Comparison of ENCODE assay signal across 16 cellular contexts in genomic region chr4:68267433-68267944, GRCh38. TPM values are rescaled to one million over a fixed set of nuclear protein-coding genes. Genes with fewer than 3 reads are reported as not detected.
A peak's percentile ranks its signal among the peaks of the same experiment; 100 is the strongest.
DNase-seq lines count a peak whose midpoint lies in the region; ATAC-seq, FAIRE-seq and TF ChIP-seq lines count a peak whose summit lies in the region.
"Had no signal": no experiment of that assay in that cellular context is flagged by ENCODE, and none has a peak within 500 bp of the region (broad histone marks: within the 10 kb centered on the region; RNA-seq: fewer than 3 reads in every experiment).

No MANE protein-coding gene starts in this region.

- H3K9ac ChIP-seq in HepG2 (ENCODE audit: insufficient read depth, low read depth, low read length) (no peak overlapping the region), K562 (ENCODE audit: insufficient read depth in 1 of 2, low read depth in 2 of 2, low read length in 2 of 2) (no peak overlapping the region)

- TF ChIP-seq RAD21 in HepG2 (CRISPR knock-in tag; IDR thresholded peaks at IDR 0.05) (no peak), K562 (CRISPR knock-in tag; conservative IDR thresholded peaks at IDR 0.05 in 1 of 2, IDR thresholded peaks at IDR 0.05 in 1 of 2) (no peak)

- POLR2A ChIA-PET in HepG2 (lab: Yijun Ruan, JAX) (no interaction called here), K562 (lab: Yijun Ruan, JAX) (interaction anchor here (0.6 kb wide), 1 partner anchor 91 kb away, joined by 3 read pairs; no protein-coding TSS in a partner anchor)

- 5% methylated on average over 2 of the region's 2 CpGs for WGBS in HepG2 (ENCODE audit: low lambda C conversion rate)
- 56% methylated on average over 2 of the region's 2 CpGs for WGBS in right lobe of liver (ENCODE audit: insufficient coverage, low coverage, low lambda C conversion rate, missing lambda C conversion rate)
- WGBS in K562 (ENCODE audit: insufficient coverage, low coverage, missing lambda C conversion rate): 0% methylated on average over 2 of the region's 2 CpGs

- DNase-seq in HepG2 (ENCODE audit: low spot score) (peak; percentile 2), right lobe of liver (no peak), K562 (ENCODE audit: extremely low read depth in 1 of 4, low spot score in 3 of 4) (peak in 1 of 4 experiments; percentile 49), kidney glomerular epithelial cell (lab: John Stamatoyannopoulos, UW) (peak; percentile 86), NCI-H1694 treated with DMSO at 0.1 percent for 48 hours (lab: John Stamatoyannopoulos, UW) (no peak), ascending aorta (ENCODE audit: low spot score in 2 of 2) (no peak), NCI-H1417 treated with DMSO at 0.1 percent for 48 hours (lab: John Stamatoyannopoulos, UW) (no peak)
- DNase-seq: activated CD4-positive, alpha-beta T cell treated with anti-CD3 and anti-CD28 coated beads for 1 hour; NCI-H1105; NCI-H446; tibial artery had no signal

- H3K9me3 ChIP-seq in HepG2 (ENCODE audit: low read length) (0 out of 2 replicates have a peak, but pooled peaks cover 10% of the 10 kb centered on the region), right lobe of liver (no peaks in the 10 kb centered on the region), K562 (replicated peaks; ENCODE audit: control insufficient read depth, insufficient read depth, low read depth, low read length) (peaks cover 5% of the 10 kb centered on the region; the same call in 1 of the 2 replicates), ascending aorta (no peaks in the 10 kb centered on the region)
- H3K9me3 ChIP-seq: tibial artery had no signal

- intact Hi-C loops in HepG2 (cut with micrococcal nuclease; ENCODE audit: unreplicated experiment): no loop called here
- intact Hi-C loops in right lobe of liver (cut with DNase I): no loop called here
- intact Hi-C loops in K562 (cut with micrococcal nuclease): no loop called here
- intact Hi-C loops in ascending aorta (cut with DNase I): no loop called here

- in situ Hi-C loops in HepG2 (cut with HindIII; ENCODE audit: extremely low pct_ligation_motif_present, low pct_unique_long_range_greater_than_20kb): no loop called here
- in situ Hi-C loops in K562 (cut with MboI): no loop called here

- H2AFZ ChIP-seq in HepG2 (ENCODE audit: low read length): no peak overlapping the region
- peak overlapping the region; percentile 73 for H2AFZ ChIP-seq in K562 (ENCODE audit: low read depth, low read length)

- H3K27me3 ChIP-seq in HepG2 (ENCODE audit: control insufficient read depth in 1 of 2, insufficient read depth in 2 of 2, low read length in 2 of 2): no peaks in the 10 kb centered on the region; a peak in 1 of 5 replicates
- no peaks in the 10 kb centered on the region for H3K27me3 ChIP-seq in right lobe of liver
- no peaks in the 10 kb centered on the region for H3K27me3 ChIP-seq in K562 (ENCODE audit: control insufficient read depth in 2 of 2, insufficient read depth in 2 of 2, low read length in 2 of 2)
- no peaks in the 10 kb centered on the region for H3K27me3 ChIP-seq in ascending aorta
- H3K27me3 ChIP-seq: tibial artery had no signal

- no peak for TF ChIP-seq EP300 in HepG2 (IDR thresholded peaks at IDR 0.05; ENCODE audit: low read depth in 2 of 2, low read length in 2 of 2)
- TF ChIP-seq EP300 in HepG2 (CRISPR knock-in tag; IDR thresholded peaks at IDR 0.05; ENCODE audit: borderline replicate concordance): no peak
- TF ChIP-seq EP300 in K562 (IDR thresholded peaks at IDR 0.05; ENCODE audit: low read length): no peak

- H3K79me2 ChIP-seq in HepG2 (ENCODE audit: insufficient read depth, low read length) (no peaks in the 10 kb centered on the region), K562 (ENCODE audit: control insufficient read depth, insufficient read depth, low read length) (no peaks in the 10 kb centered on the region)

- TF ChIP-seq CTCF in HepG2 (CRISPR knock-in tag; IDR thresholded peaks at IDR 0.05) (no peak), right lobe of liver (IDR thresholded peaks at IDR 0.05) (no peak), K562 (IDR thresholded peaks at IDR 0.05 in 2 of 3, conservative IDR thresholded peaks at IDR 0.05 in 1 of 3; ENCODE audit: insufficient read depth in 2 of 3, low read depth in 1 of 3, low read length in 3 of 3) (no peak), ascending aorta (IDR thresholded peaks at IDR 0.05) (no peak)

- FAIRE-seq in HepG2 (lab: Jason Lieb, UNC): no peak
- peak; percentile 67 for FAIRE-seq in K562 (lab: Jason Lieb, UNC)
- FAIRE-seq: D721Med, endometrium had no signal

- H3K4me2 ChIP-seq in HepG2 (ENCODE audit: low read depth, low read length): no peak overlapping the region
- peak overlapping the region; percentile 26; the same call in 1 of the 2 replicates for H3K4me2 ChIP-seq in K562 (ENCODE audit: insufficient read depth, low read length)

- ATAC-seq in HepG2 (no peak), right lobe of liver (no peak), K562 (peak; percentile 65), HG02870 (IDR thresholded peaks at IDR 0.05; ENCODE audit: unreplicated experiment) (no peak)

- BruUV-seq in HepG2 (replicated peaks; lab: Mats Ljungman, UMichigan): no TSS peak
- BruUV-seq in K562 (replicated peaks; lab: Mats Ljungman, UMichigan): no TSS peak

- no peak overlapping the region for H3K27ac ChIP-seq in HepG2 (ENCODE audit: extremely low read length, insufficient read depth, low read length)
- H3K27ac ChIP-seq in right lobe of liver: no peak overlapping the region
- H3K27ac ChIP-seq in K562 (ENCODE audit: extremely low read depth, low read depth, low read length): peak overlapping the region; percentile 79
- no peak overlapping the region for H3K27ac ChIP-seq in ascending aorta
- H3K27ac ChIP-seq: tibial artery had no signal

- H3K4me3 ChIP-seq in HepG2 (replicated peaks in 1 of 3; ENCODE audit: insufficient read depth in 1 of 3, low read depth in 2 of 3, low read length in 3 of 3): no peak overlapping the region
- H3K4me3 ChIP-seq in right lobe of liver: no peak overlapping the region
- no peak overlapping the region for H3K4me3 ChIP-seq in K562
- H3K4me3 ChIP-seq in ascending aorta: no peak overlapping the region
- H3K4me3 ChIP-seq: tibial artery had no signal

- H3K36me3 ChIP-seq in HepG2 (replicated peaks in 1 of 2; ENCODE audit: control insufficient read depth in 1 of 2, insufficient read depth in 2 of 2, low read length in 2 of 2) (no peaks in the 10 kb centered on the region), right lobe of liver (no peaks in the 10 kb centered on the region), K562 (ENCODE audit: control insufficient read depth, insufficient read depth, low read length) (no peaks in the 10 kb centered on the region), ascending aorta (no peaks in the 10 kb centered on the region)
- H3K36me3 ChIP-seq: tibial artery had no signal

- H4K20me1 ChIP-seq in HepG2 (ENCODE audit: insufficient read depth, low read length) (no peaks in the 10 kb centered on the region), K562 (replicated peaks; ENCODE audit: control insufficient read depth, insufficient read depth, low read length) (no peaks in the 10 kb centered on the region)

- H3K9me1 ChIP-seq in K562 (ENCODE audit: control insufficient read depth, insufficient read depth, low read length): no peaks in the 10 kb centered on the region

- H3K4me1 ChIP-seq in HepG2 (ENCODE audit: insufficient read depth, low read length): peaks cover 12% of the 10 kb centered on the region; the same call in 1 of the 2 replicates
- H3K4me1 ChIP-seq in right lobe of liver: no peaks in the 10 kb centered on the region
- peaks cover 0 to 9% of the 10 kb centered on the region in 2 experiments; a peak in 4 of 5 replicates for H3K4me1 ChIP-seq in K562 (replicated peaks in 1 of 2; ENCODE audit: control insufficient read depth in 2 of 2, insufficient read depth in 2 of 2, low read length in 2 of 2)
- no peaks in the 10 kb centered on the region for H3K4me1 ChIP-seq in ascending aorta
- H3K4me1 ChIP-seq: tibial artery had no signal

- TF ChIP-seq POLR2A in HepG2 (IDR thresholded peaks at IDR 0.05; ENCODE audit: insufficient read depth in 1 of 2, low read depth in 2 of 2, low read length in 2 of 2) (no peak), right lobe of liver (IDR thresholded peaks at IDR 0.05) (no peak), K562 (conservative IDR thresholded peaks at IDR 0.05) (no peak)

- CTCF ChIA-PET in HepG2 (lab: Yijun Ruan, JAX; ENCODE audit: low intra/inter-chr PET ratio, low total read pairs): no interaction called here
- CTCF ChIA-PET in K562 (lab: Yijun Ruan, JAX; ENCODE audit: low intra/inter-chr PET ratio): no interaction called here

RNA-seq across cellular contexts. Expression of gene TMPRSS11B, which starts 22.0 kb away (rescaled TPM):
- not detected in 2 replicates for total RNA-seq in HepG2 (2016; rRNA removed; fragmentation: Illumina TruSeq; extraction: Trizol)
- not detected in 2 replicates for total RNA-seq in HepG2 (2016; cell fraction: cytosol; rRNA removed; fragmentation: Illumina TruSeq; extraction: Trizol; ENCODE audit: low read depth)
- total RNA-seq in HepG2 (2016; cell fraction: insoluble cytoplasmic fraction; rRNA removed; fragmentation: Illumina TruSeq; extraction: Trizol): not detected in 2 replicates
- total RNA-seq in HepG2 (2016; cell fraction: membrane; rRNA removed; fragmentation: Illumina TruSeq; extraction: Trizol): not detected in 2 replicates
- total RNA-seq in HepG2 (2016; cell fraction: nucleus; rRNA removed; fragmentation: Illumina TruSeq; extraction: Trizol): not detected in 2 replicates
- polyA plus RNA-seq in HepG2 (2011; rRNA removed): not detected in 2 replicates
- not detected in 2 replicates for polyA plus RNA-seq in HepG2 (2011; cell fraction: cytosol; rRNA removed)
- polyA plus RNA-seq in HepG2 (2011; cell fraction: nucleus; rRNA removed): not detected in 2 replicates
- polyA plus RNA-seq in HepG2 (2012): not detected in 2 replicates
- not detected in 2 replicates for polyA plus RNA-seq in HepG2 (2016; cell fraction: cytosol; fragmentation: Illumina TruSeq; extraction: Trizol; ENCODE audit: low read depth)
- polyA plus RNA-seq in HepG2 (2016; cell fraction: insoluble cytoplasmic fraction; fragmentation: Illumina TruSeq; extraction: Trizol; ENCODE audit: low read depth): not detected in 2 replicates
- polyA plus RNA-seq in HepG2 (2016; cell fraction: membrane; fragmentation: Illumina TruSeq; extraction: Trizol; ENCODE audit: low read depth): not detected in 2 replicates
- polyA plus RNA-seq in HepG2 (2016; cell fraction: nucleus; fragmentation: Illumina TruSeq; extraction: Trizol; ENCODE audit: insufficient read depth, low read depth): not detected in 2 replicates
- not detected in 2 replicates for polyA minus RNA-seq in HepG2 (2011; rRNA and poly(A)+ RNA removed; ENCODE audit: low replicate concordance)
- not detected in 2 replicates for polyA minus RNA-seq in HepG2 (2011; cell fraction: cytosol; rRNA and poly(A)+ RNA removed)
- not detected in 2 replicates for polyA minus RNA-seq in HepG2 (2011; cell fraction: nucleus; rRNA and poly(A)+ RNA removed)
- not detected for total RNA-seq in right lobe of liver
- not detected in 2 replicates for total RNA-seq in K562 (2011; cell fraction: chromatin; rRNA removed; ENCODE audit: low replicate concordance)
- total RNA-seq in K562 (2011; cell fraction: nucleolus; rRNA removed): not detected in 2 replicates
- not detected in 2 replicates for total RNA-seq in K562 (2011; cell fraction: nucleoplasm; rRNA removed)
- total RNA-seq in K562 (2014; rRNA removed): not detected in 2 replicates
- total RNA-seq in K562 (2014; rRNA removed; fragmentation: Illumina TruSeq; extraction: Trizol): 0.07 TPM in 1 of 2 replicates, not detected in the other
- not detected in 2 replicates for total RNA-seq in K562 (2015; rRNA removed; fragmentation: Illumina TruSeq; extraction: Trizol)
- total RNA-seq in K562 (2021): not detected in 2 replicates
- polyA plus RNA-seq in K562 (2011; rRNA removed): 0.03 TPM in 1 of 2 replicates, not detected in the other
- not detected in 2 replicates for polyA plus RNA-seq in K562 (2011; cell fraction: cytosol; rRNA removed)
- polyA plus RNA-seq in K562 (2011; cell fraction: nucleus; rRNA removed): 0.13 and 0.18 TPM in 2 replicates
- polyA plus RNA-seq in K562 (2012): 0.05 and 0.08 TPM in 2 replicates
- not detected in 2 replicates for polyA plus RNA-seq in K562 (2014; fragmentation: Illumina TruSeq; extraction: Trizol)
- not detected for polyA plus RNA-seq in K562 (2014; fragmentation: Nextera tagmentation; extraction: Ambion mirVana)
- 0.03 and 0.20 TPM in 2 replicates for polyA plus RNA-seq in K562 (2014; rRNA removed)
- polyA minus RNA-seq in K562 (2011; rRNA and poly(A)+ RNA removed): not detected in 2 replicates
- not detected in 2 replicates for polyA minus RNA-seq in K562 (2011; cell fraction: cytosol; rRNA and poly(A)+ RNA removed)
- polyA minus RNA-seq in K562 (2011; cell fraction: nucleus; rRNA and poly(A)+ RNA removed): not detected in 2 replicates
- not detected for total RNA-seq in ascending aorta
- total RNA-seq: lung microvascular endothelial cell, omental fat pad had no signal

Comparison
In these comparisons a context has a peak if more than half of its experiments do, and no peak if none do; other contexts are left out.
1. DNase-seq: peak in HepG2 (single experiment) and kidney glomerular epithelial cell (single experiment); none in right lobe of liver (0 of 3), NCI-H1694 treated with DMSO at 0.1 percent for 48 hours (single experiment), ascending aorta (0 of 2) and NCI-H1417 treated with DMSO at 0.1 percent for 48 hours (single experiment).
2. Of the 241 proteins assayed by ChIP-seq in both HepG2 and K562: peak only in HepG2: none; only in K562: DPF2, FOSL1, GABPA, JUND, MAFF, MAFG and 8 more; in both: none; in neither: 222; mixed calls (peak in some experiments, not most) for 5.